In genomic region chr6:31652925-31653724, GRCh38 we compare ENCODE assay signal across 1 cellular context.
TF ChIP-seq lines count a peak whose summit lies in the region.

No MANE protein-coding gene starts in this region.

TF ChIP-seq in K562, 482 proteins besides CTCF, POLR2A, EP300 and RAD21 (continued from another document and continues in another):
- TF ChIP-seq MEIS2 (IDR thresholded peaks at IDR 0.05; ENCODE audit: partially characterized antibody), result no peak
- no peak for TF ChIP-seq TSC22D4 (tag; IDR thresholded peaks at IDR 0.05)
- TF ChIP-seq, protein P1, sequence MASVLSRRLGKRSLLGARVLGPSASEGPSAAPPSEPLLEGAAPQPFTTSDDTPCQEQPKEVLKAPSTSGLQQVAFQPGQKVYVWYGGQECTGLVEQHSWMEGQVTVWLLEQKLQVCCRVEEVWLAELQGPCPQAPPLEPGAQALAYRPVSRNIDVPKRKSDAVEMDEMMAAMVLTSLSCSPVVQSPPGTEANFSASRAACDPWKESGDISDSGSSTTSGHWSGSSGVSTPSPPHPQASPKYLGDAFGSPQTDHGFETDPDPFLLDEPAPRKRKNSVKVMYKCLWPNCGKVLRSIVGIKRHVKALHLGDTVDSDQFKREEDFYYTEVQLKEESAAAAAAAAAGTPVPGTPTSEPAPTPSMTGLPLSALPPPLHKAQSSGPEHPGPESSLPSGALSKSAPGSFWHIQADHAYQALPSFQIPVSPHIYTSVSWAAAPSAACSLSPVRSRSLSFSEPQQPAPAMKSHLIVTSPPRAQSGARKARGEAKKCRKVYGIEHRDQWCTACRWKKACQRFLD (CRISPR knock-in tag; IDR thresholded peaks at IDR 0.05), result no peak
- 0 out of 2 replicates have a peak, but pooled peaks have one; percentile 26 for TF ChIP-seq PYGO2 (tag; IDR thresholded peaks at IDR 0.05)
- TF ChIP-seq ZNF277 (CRISPR knock-in tag; IDR thresholded peaks at IDR 0.05; ENCODE audit: borderline replicate concordance), result no peak
- TF ChIP-seq KAT8 (IDR thresholded peaks at IDR 0.05; ENCODE audit: low read depth), result no peak; the same call in 1 of the 2 replicates
- TF ChIP-seq RBBP5 (IDR thresholded peaks at IDR 0.05; ENCODE audit: borderline replicate concordance, insufficient read depth, low read length, poor library complexity, severe bottlenecking), result no peak
- no peak for TF ChIP-seq HDAC6 (IDR thresholded peaks at IDR 0.05; ENCODE audit: low read depth, low read length)
- peak; percentile 83 for TF ChIP-seq RBFOX2 (IDR thresholded peaks at IDR 0.05; ENCODE audit: low read depth, low read length)
- TF ChIP-seq ZBTB33 (CRISPR knock-in tag; IDR thresholded peaks at IDR 0.05), result no peak
- TF ChIP-seq ZNF785 (CRISPR knock-in tag; IDR thresholded peaks at IDR 0.05), result no peak
- TF ChIP-seq U2AF1 (optimal IDR thresholded peaks at IDR 0.05; ENCODE audit: low read depth, low read length), result no peak
- no peak for TF ChIP-seq CSDE1 (IDR thresholded peaks at IDR 0.05)
- TF ChIP-seq HDAC3 (IDR thresholded peaks at IDR 0.05; ENCODE audit: borderline replicate concordance, partially characterized antibody), result no peak
- no peak for TF ChIP-seq NFIX (CRISPR knock-in tag; IDR thresholded peaks at IDR 0.05; ENCODE audit: low read depth)
- TF ChIP-seq ARNT (IDR thresholded peaks at IDR 0.05), result peak; percentile 95 to 97
- TF ChIP-seq, protein P2, sequence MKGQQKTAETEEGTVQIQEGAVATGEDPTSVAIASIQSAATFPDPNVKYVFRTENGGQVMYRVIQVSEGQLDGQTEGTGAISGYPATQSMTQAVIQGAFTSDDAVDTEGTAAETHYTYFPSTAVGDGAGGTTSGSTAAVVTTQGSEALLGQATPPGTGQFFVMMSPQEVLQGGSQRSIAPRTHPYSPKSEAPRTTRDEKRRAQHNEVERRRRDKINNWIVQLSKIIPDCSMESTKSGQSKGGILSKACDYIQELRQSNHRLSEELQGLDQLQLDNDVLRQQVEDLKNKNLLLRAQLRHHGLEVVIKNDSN (CRISPR knock-in tag; IDR thresholded peaks at IDR 0.05), result no peak; the same call in 1 of the 2 replicates
- no peak for TF ChIP-seq ARHGAP35 (IDR thresholded peaks at IDR 0.05; ENCODE audit: partially characterized antibody)
- TF ChIP-seq TOE1 (IDR thresholded peaks at IDR 0.05; ENCODE audit: borderline replicate concordance), result no peak
- TF ChIP-seq TOE1 (CRISPR knock-in tag; IDR thresholded peaks at IDR 0.05; ENCODE audit: borderline replicate concordance, low read depth), result peak; percentile 93; the same call in 1 of the 2 replicates
- no peak; the same call in 1 of the 2 replicates for TF ChIP-seq GATA2 (CRISPR knock-in tag; IDR thresholded peaks at IDR 0.05)
- TF ChIP-seq ZNF354B (CRISPR knock-in tag; IDR thresholded peaks at IDR 0.05), result no peak
- TF ChIP-seq KDM4B (IDR thresholded peaks at IDR 0.05; ENCODE audit: borderline replicate concordance in 2 of 2, low read depth in 1 of 2), result no peak
- TF ChIP-seq ZNF75A (CRISPR knock-in tag; IDR thresholded peaks at IDR 0.05), result no peak
- 0 out of 2 replicates have a peak, but pooled peaks have one; percentile 60 for TF ChIP-seq ZNF431 (CRISPR knock-in tag; IDR thresholded peaks at IDR 0.05)
- TF ChIP-seq ZBTB8A (IDR thresholded peaks at IDR 0.05; ENCODE audit: partially characterized antibody), result no peak
- no peak for TF ChIP-seq FUS (optimal IDR thresholded peaks at IDR 0.05; ENCODE audit: low read depth, low read length)
- no peak for TF ChIP-seq PCBP1 (IDR thresholded peaks at IDR 0.05; ENCODE audit: low read depth, low read length, poor library complexity, severe bottlenecking)
- peak; percentile 47; the same call in 1 of the 2 replicates for TF ChIP-seq FOXO4 (CRISPR knock-in tag; IDR thresholded peaks at IDR 0.05)
- peak; percentile 70; the same call in 1 of the 2 replicates for TF ChIP-seq CBFB (CRISPR knock-in tag; IDR thresholded peaks at IDR 0.05)
- peak; percentile 74 for TF ChIP-seq ERF (CRISPR knock-in tag; IDR thresholded peaks at IDR 0.05)
- peak; percentile 85 for TF ChIP-seq KLF1 (tag; IDR thresholded peaks at IDR 0.05)
- no peak for TF ChIP-seq ZSCAN32 (CRISPR knock-in tag; IDR thresholded peaks at IDR 0.05)
- TF ChIP-seq NRF1 (conservative IDR thresholded peaks at IDR 0.05 in 1 of 2, IDR thresholded peaks at IDR 0.05 in 1 of 2), result no peak
- TF ChIP-seq, protein P3, sequence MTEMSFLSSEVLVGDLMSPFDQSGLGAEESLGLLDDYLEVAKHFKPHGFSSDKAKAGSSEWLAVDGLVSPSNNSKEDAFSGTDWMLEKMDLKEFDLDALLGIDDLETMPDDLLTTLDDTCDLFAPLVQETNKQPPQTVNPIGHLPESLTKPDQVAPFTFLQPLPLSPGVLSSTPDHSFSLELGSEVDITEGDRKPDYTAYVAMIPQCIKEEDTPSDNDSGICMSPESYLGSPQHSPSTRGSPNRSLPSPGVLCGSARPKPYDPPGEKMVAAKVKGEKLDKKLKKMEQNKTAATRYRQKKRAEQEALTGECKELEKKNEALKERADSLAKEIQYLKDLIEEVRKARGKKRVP (CRISPR knock-in tag; IDR thresholded peaks at IDR 0.05), result 0 out of 2 replicates have a peak, but pooled peaks have one; percentile 48
- TF ChIP-seq FOXP1 (CRISPR knock-in tag; IDR thresholded peaks at IDR 0.05), result no peak
- no peak for TF ChIP-seq THRA (IDR thresholded peaks at IDR 0.05)
- peak; percentile 85 for TF ChIP-seq ZNF77 (CRISPR knock-in tag; IDR thresholded peaks at IDR 0.05)
- no peak; the same call in none of the 2 replicates for TF ChIP-seq MEF2D (tag; conservative IDR thresholded peaks at IDR 0.05; ENCODE audit: low read depth)
- TF ChIP-seq SPI1 (IDR thresholded peaks at IDR 0.05; ENCODE audit: borderline replicate concordance, low read depth, low read length), result no peak
- TF ChIP-seq SOX6 (IDR thresholded peaks at IDR 0.05), result 0 out of 2 replicates have a peak, but pooled peaks have one; percentile 67
- TF ChIP-seq, protein P4, sequence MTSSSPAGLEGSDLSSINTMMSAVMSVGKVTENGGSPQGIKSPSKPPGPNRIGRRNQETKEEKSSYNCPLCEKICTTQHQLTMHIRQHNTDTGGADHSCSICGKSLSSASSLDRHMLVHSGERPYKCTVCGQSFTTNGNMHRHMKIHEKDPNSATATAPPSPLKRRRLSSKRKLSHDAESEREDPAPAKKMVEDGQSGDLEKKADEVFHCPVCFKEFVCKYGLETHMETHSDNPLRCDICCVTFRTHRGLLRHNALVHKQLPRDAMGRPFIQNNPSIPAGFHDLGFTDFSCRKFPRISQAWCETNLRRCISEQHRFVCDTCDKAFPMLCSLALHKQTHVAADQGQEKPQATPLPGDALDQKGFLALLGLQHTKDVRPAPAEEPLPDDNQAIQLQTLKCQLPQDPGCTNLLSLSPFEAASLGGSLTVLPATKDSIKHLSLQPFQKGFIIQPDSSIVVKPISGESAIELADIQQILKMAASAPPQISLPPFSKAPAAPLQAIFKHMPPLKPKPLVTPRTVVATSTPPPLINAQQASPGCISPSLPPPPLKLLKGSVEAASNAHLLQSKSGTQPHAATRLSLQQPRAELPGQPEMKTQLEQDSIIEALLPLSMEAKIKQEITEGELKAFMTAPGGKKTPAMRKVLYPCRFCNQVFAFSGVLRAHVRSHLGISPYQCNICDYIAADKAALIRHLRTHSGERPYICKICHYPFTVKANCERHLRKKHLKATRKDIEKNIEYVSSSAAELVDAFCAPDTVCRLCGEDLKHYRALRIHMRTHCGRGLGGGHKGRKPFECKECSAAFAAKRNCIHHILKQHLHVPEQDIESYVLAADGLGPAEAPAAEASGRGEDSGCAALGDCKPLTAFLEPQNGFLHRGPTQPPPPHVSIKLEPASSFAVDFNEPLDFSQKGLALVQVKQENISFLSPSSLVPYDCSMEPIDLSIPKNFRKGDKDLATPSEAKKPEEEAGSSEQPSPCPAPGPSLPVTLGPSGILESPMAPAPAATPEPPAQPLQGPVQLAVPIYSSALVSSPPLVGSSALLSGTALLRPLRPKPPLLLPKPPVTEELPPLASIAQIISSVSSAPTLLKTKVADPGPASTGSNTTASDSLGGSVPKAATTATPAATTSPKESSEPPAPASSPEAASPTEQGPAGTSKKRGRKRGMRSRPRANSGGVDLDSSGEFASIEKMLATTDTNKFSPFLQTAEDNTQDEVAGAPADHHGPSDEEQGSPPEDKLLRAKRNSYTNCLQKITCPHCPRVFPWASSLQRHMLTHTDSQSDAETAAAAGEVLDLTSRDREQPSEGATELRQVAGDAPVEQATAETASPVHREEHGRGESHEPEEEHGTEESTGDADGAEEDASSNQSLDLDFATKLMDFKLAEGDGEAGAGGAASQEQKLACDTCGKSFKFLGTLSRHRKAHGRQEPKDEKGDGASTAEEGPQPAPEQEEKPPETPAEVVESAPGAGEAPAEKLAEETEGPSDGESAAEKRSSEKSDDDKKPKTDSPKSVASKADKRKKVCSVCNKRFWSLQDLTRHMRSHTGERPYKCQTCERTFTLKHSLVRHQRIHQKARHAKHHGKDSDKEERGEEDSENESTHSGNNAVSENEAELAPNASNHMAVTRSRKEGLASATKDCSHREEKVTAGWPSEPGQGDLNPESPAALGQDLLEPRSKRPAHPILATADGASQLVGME (CRISPR knock-in tag; IDR thresholded peaks at IDR 0.05), result no peak
- no peak; the same call in 1 of the 2 replicates for TF ChIP-seq ZBTB43 (CRISPR knock-in tag; IDR thresholded peaks at IDR 0.05)
- TF ChIP-seq NR1H2 (CRISPR knock-in tag; IDR thresholded peaks at IDR 0.05), result peak; percentile 20; the same call in 1 of the 2 replicates
- TF ChIP-seq, protein P5, sequence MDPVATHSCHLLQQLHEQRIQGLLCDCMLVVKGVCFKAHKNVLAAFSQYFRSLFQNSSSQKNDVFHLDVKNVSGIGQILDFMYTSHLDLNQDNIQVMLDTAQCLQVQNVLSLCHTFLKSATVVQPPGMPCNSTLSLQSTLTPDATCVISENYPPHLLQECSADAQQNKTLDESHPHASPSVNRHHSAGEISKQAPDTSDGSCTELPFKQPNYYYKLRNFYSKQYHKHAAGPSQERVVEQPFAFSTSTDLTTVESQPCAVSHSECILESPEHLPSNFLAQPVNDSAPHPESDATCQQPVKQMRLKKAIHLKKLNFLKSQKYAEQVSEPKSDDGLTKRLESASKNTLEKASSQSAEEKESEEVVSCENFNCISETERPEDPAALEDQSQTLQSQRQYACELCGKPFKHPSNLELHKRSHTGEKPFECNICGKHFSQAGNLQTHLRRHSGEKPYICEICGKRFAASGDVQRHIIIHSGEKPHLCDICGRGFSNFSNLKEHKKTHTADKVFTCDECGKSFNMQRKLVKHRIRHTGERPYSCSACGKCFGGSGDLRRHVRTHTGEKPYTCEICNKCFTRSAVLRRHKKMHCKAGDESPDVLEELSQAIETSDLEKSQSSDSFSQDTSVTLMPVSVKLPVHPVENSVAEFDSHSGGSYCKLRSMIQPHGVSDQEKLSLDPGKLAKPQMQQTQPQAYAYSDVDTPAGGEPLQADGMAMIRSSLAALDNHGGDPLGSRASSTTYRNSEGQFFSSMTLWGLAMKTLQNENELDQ (CRISPR knock-in tag; IDR thresholded peaks at IDR 0.05; ENCODE audit: borderline replicate concordance), result no peak
- peak; percentile 54; the same call in 1 of the 2 replicates for TF ChIP-seq ARID2 (IDR thresholded peaks at IDR 0.05)
